In genomic region chr11:4606231-4607015, GRCh38 we compare ENCODE assay signal across 11 cellular contexts. TPM values are rescaled to one million over a fixed set of nuclear protein-coding genes. Genes with fewer than 3 reads are reported as not detected.
DNase-seq lines count a peak whose midpoint lies in the region; ATAC-seq, FAIRE-seq and TF ChIP-seq lines count a peak whose summit lies in the region.
"Had no signal": no experiment of that assay in that cellular context is flagged by ENCODE, and none has a peak within 500 bp of the region (broad histone marks: within the 10 kb centered on the region; RNA-seq: fewer than 3 reads in every experiment).

No MANE protein-coding gene starts in this region.

- intact Hi-C loops in ascending aorta (cut with DNase I): loop anchor here (5.0 to 10.0 kb wide), 4 partner anchors 509 to 1631 kb away; partner anchors contain the start of genes CNGA4, TRIM22, TRIM5 and TRIM6

- no peak overlapping the region for H3K27ac ChIP-seq in ACC112 (ENCODE audit: low read depth, low read length)
- no peak overlapping the region for H3K27ac ChIP-seq in ascending aorta

- no peaks in the 10 kb centered on the region for H3K9me3 Mint-ChIP-seq in memory B cell

- peak overlapping the region; percentile 55 for H2AFZ ChIP-seq in ACC112 (ENCODE audit: low read length, unreplicated experiment)

- peak overlapping the region; percentile 97 for H3K4me3 Mint-ChIP-seq in memory B cell

- H3K36me3 Mint-ChIP-seq in memory B cell: peaks cover 23% of the 10 kb centered on the region

- DNase-seq in H4 (ENCODE audit: low spot score): peak; percentile 41
- DNase-seq in ascending aorta (ENCODE audit: low spot score in 2 of 2): no peak
- no peak for DNase-seq in memory B cell (ENCODE audit: low spot score in 2 of 2)
- DNase-seq in MG63: no peak
- DNase-seq in HTR-8/SVneo (ENCODE audit: insufficient read length, low spot score): no peak
- no peak for DNase-seq in cerebellar nuclear complex (lab: John Stamatoyannopoulos, UW)
- DNase-seq: islet precursor cell had no signal

- peaks cover 7% of the 10 kb centered on the region for H3K79me2 ChIP-seq in ACC112 (ENCODE audit: control insufficient read depth, insufficient read depth, low read length, unreplicated experiment)

- H3K9me3 ChIP-seq in ascending aorta: no peaks in the 10 kb centered on the region
- H3K9me3 ChIP-seq in MG63: no peaks in the 10 kb centered on the region
- H3K9me3 ChIP-seq: SJSA1 had no signal

- no peak overlapping the region for H3K27ac Mint-ChIP-seq in memory B cell

- peaks cover 21% of the 10 kb centered on the region for H3K4me1 Mint-ChIP-seq in memory B cell

- H3K4me3 ChIP-seq in ACC112 (ENCODE audit: low read depth, low read length) (peak overlapping the region; percentile 91), ascending aorta (peak overlapping the region; percentile 70 to 88), MG63 (no peak overlapping the region)

- no peaks in the 10 kb centered on the region for H3K27me3 Mint-ChIP-seq in memory B cell

- no peak for FAIRE-seq in HTR-8/SVneo (lab: Jason Lieb, UNC)
- FAIRE-seq: GM18507 had no signal

- H3K4me1 ChIP-seq in ACC112 (ENCODE audit: control insufficient read depth, insufficient read depth, low read length, unreplicated experiment) (peaks cover 15% of the 10 kb centered on the region), ascending aorta (peaks cover 0 to 10% of the 10 kb centered on the region in 2 donors)

- H3K36me3 ChIP-seq in ACC112 (ENCODE audit: insufficient read depth, low read length) (peaks cover 11% of the 10 kb centered on the region), ascending aorta (peaks cover 14 to 31% of the 10 kb centered on the region in 2 donors), MG63 (no peaks in the 10 kb centered on the region)

- H3K27me3 ChIP-seq in ACC112 (ENCODE audit: insufficient read depth, low read length): no peaks in the 10 kb centered on the region
- no peaks in the 10 kb centered on the region for H3K27me3 ChIP-seq in ascending aorta
- H3K27me3 ChIP-seq in MG63: no peaks in the 10 kb centered on the region
- H3K27me3 ChIP-seq: SJSA1 had no signal

- no peak for ATAC-seq in memory B cell (ENCODE audit: low read depth)
- ATAC-seq in GM19463 (IDR thresholded peaks at IDR 0.05; ENCODE audit: unreplicated experiment): no peak

- no peak for TF ChIP-seq CTCF in ascending aorta (IDR thresholded peaks at IDR 0.05)

RNA-seq across cellular contexts. Expression of gene TRIM68, which starts 1.6 kb away (rescaled TPM):
- total RNA-seq in H4 (2014; rRNA removed; shearing (Covaris generic)): 16.6 and 25.6 TPM in 2 replicates
- 18.6 TPM for total RNA-seq in ascending aorta
- 6.2 and 9.9 TPM in 2 replicates for total RNA-seq in MG63 (2014; rRNA removed; shearing (Covaris generic); ENCODE audit: low replicate concordance)

RNA-seq across cellular contexts. Expression of gene OR52I1, which starts 12.6 kb away (rescaled TPM):
- total RNA-seq in H4 (2014; rRNA removed; shearing (Covaris generic)): not detected in 2 replicates
- total RNA-seq in ascending aorta: not detected
- not detected in 2 replicates for total RNA-seq in MG63 (2014; rRNA removed; shearing (Covaris generic); ENCODE audit: low replicate concordance)
- total RNA-seq: SJSA1 had no signal

RNA-seq across cellular contexts. Expression of gene OR52I2, which starts 24.9 kb away (rescaled TPM):
- not detected in 2 replicates for total RNA-seq in H4 (2014; rRNA removed; shearing (Covaris generic))
- total RNA-seq in ascending aorta: not detected
- not detected in 2 replicates for total RNA-seq in MG63 (2014; rRNA removed; shearing (Covaris generic); ENCODE audit: low replicate concordance)
- total RNA-seq: SJSA1 had no signal

RNA-seq across cellular contexts. Expression of gene OR51D1, which starts 30.9 kb away (rescaled TPM):
- not detected in 2 replicates for total RNA-seq in H4 (2014; rRNA removed; shearing (Covaris generic))
- not detected for total RNA-seq in ascending aorta
- total RNA-seq in MG63 (2014; rRNA removed; shearing (Covaris generic); ENCODE audit: low replicate concordance): not detected in 2 replicates
- total RNA-seq: SJSA1 had no signal

RNA-seq across cellular contexts. Expression of gene OR51E1, which starts 37.4 kb away (rescaled TPM):
- not detected in 2 replicates for total RNA-seq in H4 (2014; rRNA removed; shearing (Covaris generic))
- 1.7 TPM for total RNA-seq in ascending aorta
- total RNA-seq in MG63 (2014; rRNA removed; shearing (Covaris generic); ENCODE audit: low replicate concordance): not detected in 2 replicates
